In genomic region chr18:13288509-13289138, GRCh38 we compare ENCODE assay signal across 12 cellular contexts.
DNase-seq lines count a peak whose midpoint lies in the region; ATAC-seq and TF ChIP-seq lines count a peak whose summit lies in the region.
"Had no signal": no experiment of that assay in that cellular context is flagged by ENCODE, and none has a peak within 500 bp of the region (broad histone marks: within the 10 kb centered on the region; RNA-seq: fewer than 3 reads in every experiment).

No MANE protein-coding gene starts in this region.

- H3K36me3 ChIP-seq in CD4-positive, alpha-beta memory T cell (ENCODE audit: insufficient read depth, low read length), result no peaks in the 10 kb centered on the region
- no peaks in the 10 kb centered on the region for H3K36me3 ChIP-seq in OCI-LY7 (ENCODE audit: insufficient read depth, low read length)

- peak overlapping the region in 4 of 7 donors; percentile 38 to 90 (median 84) for H3K27ac Mint-ChIP-seq in CD4-positive, alpha-beta memory T cell
- peak overlapping the region; percentile 50 for H3K27ac Mint-ChIP-seq in activated CD8-positive, alpha-beta T cell treated with anti-CD3 and anti-CD28 coated beads for 36 hours

- H3K27ac ChIP-seq in CD4-positive, alpha-beta memory T cell (ENCODE audit: low read depth, low read length), result no peak overlapping the region
- H3K27ac ChIP-seq in OCI-LY7 (ENCODE audit: low read depth, low read length, poor library complexity, severe bottlenecking), result no peak overlapping the region
- H3K27ac ChIP-seq: SK-N-MC had no signal

- H3K36me3 Mint-ChIP-seq in CD4-positive, alpha-beta memory T cell, result peaks cover 0 to 2% of the 10 kb centered on the region in 2 donors
- H3K36me3 Mint-ChIP-seq in activated CD8-positive, alpha-beta T cell treated with anti-CD3 and anti-CD28 coated beads for 36 hours (ENCODE audit: low read depth), result no peaks in the 10 kb centered on the region
- H3K36me3 Mint-ChIP-seq: CD14-positive monocyte had no signal

- H2AFZ ChIP-seq in OCI-LY7 (ENCODE audit: low read length), result no peak overlapping the region

- CTCF ChIA-PET in CD4-positive, alpha-beta memory T cell (lab: Charles Lee; ENCODE audit: partially characterized antibody), result interaction anchor here (0.8 kb wide), 1 partner anchor 70 kb away, joined by 4 read pairs; the partner anchor contains the start of gene LDLRAD4
- CTCF ChIA-PET in activated CD8-positive, alpha-beta T cell treated with anti-CD3 and anti-CD28 coated beads for 36 hours (lab: Charles Lee), result interaction anchor here (0.6 to 1.6 kb wide), 5 partner anchors 9 to 89 kb away, joined by 3 to 5 read pairs (median 3); no protein-coding TSS in a partner anchor
- CTCF ChIA-PET in OCI-LY7 (lab: Charles Lee; ENCODE audit: unreplicated experiment), result no interaction called here

- no peak overlapping the region for H3K4me3 Mint-ChIP-seq in CD4-positive, alpha-beta memory T cell
- no peak overlapping the region for H3K4me3 Mint-ChIP-seq in activated CD8-positive, alpha-beta T cell treated with anti-CD3 and anti-CD28 coated beads for 36 hours
- H3K4me3 Mint-ChIP-seq: CD14-positive monocyte, neural crest cell had no signal

- peaks cover 36% of the 10 kb centered on the region for H3K4me1 ChIP-seq in CD4-positive, alpha-beta memory T cell (ENCODE audit: insufficient read depth, low read length)
- no peaks in the 10 kb centered on the region for H3K4me1 ChIP-seq in OCI-LY7 (ENCODE audit: insufficient read depth, low read length, poor library complexity, severe bottlenecking)

- intact Hi-C loops in CD4-positive, alpha-beta memory T cell (cut with micrococcal nuclease), result no loop called here
- intact Hi-C loops in activated CD8-positive, alpha-beta T cell treated with anti-CD3 and anti-CD28 coated beads for 36 hours (cut with micrococcal nuclease), result no loop called here
- intact Hi-C loops in posterior vena cava (cut with DNase I) (loop anchor here in 1 of 2 donors (1.0 to 10.0 kb wide), 2 partner anchors 35 to 54 kb away; no protein-coding TSS in a partner anchor), OCI-LY7 (cut with micrococcal nuclease; ENCODE audit: unreplicated experiment) (no loop called here)

- no peaks in the 10 kb centered on the region for H3K9me3 ChIP-seq in CD4-positive, alpha-beta memory T cell (ENCODE audit: control insufficient read depth in 1 of 2, low read length in 2 of 2)
- no peaks in the 10 kb centered on the region for H3K9me3 ChIP-seq in OCI-LY7 (ENCODE audit: low read length)

- H3K4me2 ChIP-seq in OCI-LY7 (ENCODE audit: low read length), result no peak overlapping the region

- peaks cover 0 to 1% of the 10 kb centered on the region in 2 donors for H3K27me3 Mint-ChIP-seq in CD4-positive, alpha-beta memory T cell
- H3K27me3 Mint-ChIP-seq in activated CD8-positive, alpha-beta T cell treated with anti-CD3 and anti-CD28 coated beads for 36 hours, result no peaks in the 10 kb centered on the region

- BruUV-seq in OCI-LY7 (replicated peaks; lab: Mats Ljungman, UMichigan), result no TSS peak

- POLR2A ChIA-PET in CD4-positive, alpha-beta memory T cell (lab: Charles Lee; ENCODE audit: partially characterized antibody), result interaction anchor here (1.7 kb wide), 1 partner anchor 9 kb away, joined by 4 read pairs; no protein-coding TSS in a partner anchor
- POLR2A ChIA-PET in activated CD8-positive, alpha-beta T cell treated with anti-CD3 and anti-CD28 coated beads for 36 hours (lab: Charles Lee), result interaction anchor here (1.4 to 2.1 kb wide), 3 partner anchors 10 to 23 kb away, joined by 4 to 7 read pairs (median 5); no protein-coding TSS in a partner anchor
- POLR2A ChIA-PET in OCI-LY7 (lab: Charles Lee), result no interaction called here

- no peaks in the 10 kb centered on the region for H4K20me1 ChIP-seq in OCI-LY7 (ENCODE audit: insufficient read depth, low read length)

- no peaks in the 10 kb centered on the region for H3K79me2 ChIP-seq in OCI-LY7 (ENCODE audit: insufficient read depth, low read depth, low read length)

- H3K27me3 ChIP-seq in CD4-positive, alpha-beta memory T cell (ENCODE audit: insufficient read depth, low read length), result no peaks in the 10 kb centered on the region

- no peak overlapping the region for H3K4me3 ChIP-seq in CD4-positive, alpha-beta memory T cell (ENCODE audit: low read length in 2 of 2)
- no peak overlapping the region for H3K4me3 ChIP-seq in OCI-LY7 (ENCODE audit: low read depth, low read length, poor library complexity, severe bottlenecking)
- H3K4me3 ChIP-seq: SK-N-MC had no signal

- no peak for TF ChIP-seq CTCF in activated CD8-positive, alpha-beta T cell treated with anti-CD3 and anti-CD28 coated beads for 36 hours (IDR thresholded peaks at IDR 0.05)
- TF ChIP-seq CTCF in OCI-LY7 (conservative IDR thresholded peaks at IDR 0.05; ENCODE audit: low read length), result no peak

- H3K9me2 ChIP-seq in OCI-LY7 (ENCODE audit: insufficient read depth, low read length), result no peaks in the 10 kb centered on the region

- no peak for DNase-seq in CD4-positive, alpha-beta memory T cell
- DNase-seq in activated CD8-positive, alpha-beta T cell treated with anti-CD3 and anti-CD28 coated beads for 36 hours, result peak; percentile 74
- DNase-seq in posterior vena cava (ENCODE audit: low spot score), result peak; percentile 51
- DNase-seq in OCI-LY7 (ENCODE audit: low spot score), result no peak
- DNase-seq in NAMALWA (ENCODE audit: low spot score), result no peak
- DNase-seq: NCI-H187, NCI-H510A treated with DMSO at 0.1 percent for 48 hours had no signal

- H3K4me1 Mint-ChIP-seq in CD4-positive, alpha-beta memory T cell, result peaks cover 31 to 58% (median 44%) of the 10 kb centered on the region in 4 donors
- H3K4me1 Mint-ChIP-seq in activated CD8-positive, alpha-beta T cell treated with anti-CD3 and anti-CD28 coated beads for 36 hours (ENCODE audit: low read depth), result peaks cover 74% of the 10 kb centered on the region
- H3K4me1 Mint-ChIP-seq: CD14-positive monocyte had no signal

- ATAC-seq in GM19023 (IDR thresholded peaks at IDR 0.05; ENCODE audit: unreplicated experiment), result peak; percentile 42
- peak; percentile 37 for ATAC-seq in activated CD8-positive, alpha-beta T cell treated with anti-CD3 and anti-CD28 coated beads for 36 hours
- no peak for ATAC-seq in HG03159 (IDR thresholded peaks at IDR 0.05; ENCODE audit: unreplicated experiment)

- H3K9me3 Mint-ChIP-seq in CD4-positive, alpha-beta memory T cell, result no peaks in the 10 kb centered on the region
- no peaks in the 10 kb centered on the region for H3K9me3 Mint-ChIP-seq in activated CD8-positive, alpha-beta T cell treated with anti-CD3 and anti-CD28 coated beads for 36 hours
- H3K9me3 Mint-ChIP-seq: neural crest cell had no signal

Comparison
In these comparisons a context has a peak if more than half of its experiments do, and no peak if none do; other contexts are left out.
1. DNase-seq: peak in activated CD8-positive, alpha-beta T cell treated with anti-CD3 and anti-CD28 coated beads for 36 hours (single experiment) and posterior vena cava (single experiment); none in CD4-positive, alpha-beta memory T cell (0 of 5), OCI-LY7 (single experiment) and NAMALWA (single experiment).